In genomic region chr2:285990-286389, GRCh38 we compare ENCODE assay signal across 1 cellular context.
TF ChIP-seq lines count a peak whose summit lies in the region.

No MANE protein-coding gene starts in this region.

TF ChIP-seq in HepG2, 621 proteins besides CTCF, POLR2A, EP300 and RAD21:
- no peak for TF ChIP-seq ZNF512B (CRISPR knock-in tag; IDR thresholded peaks at IDR 0.05; ENCODE audit: borderline replicate concordance)
- no peak for TF ChIP-seq AKAP8 (CRISPR knock-in tag; IDR thresholded peaks at IDR 0.05)
- TF ChIP-seq RARA (CRISPR knock-in tag; IDR thresholded peaks at IDR 0.05): no peak
- TF ChIP-seq ZNF841 (CRISPR knock-in tag; IDR thresholded peaks at IDR 0.05; ENCODE audit: borderline replicate concordance): no peak
- TF ChIP-seq NFIC (IDR thresholded peaks at IDR 0.05; ENCODE audit: low read length): no peak
- no peak for TF ChIP-seq ZNF33B (CRISPR knock-in tag; IDR thresholded peaks at IDR 0.05)
- no peak for TF ChIP-seq ZNF619 (CRISPR knock-in tag; IDR thresholded peaks at IDR 0.05)
- no peak for TF ChIP-seq USF2 (IDR thresholded peaks at IDR 0.05; ENCODE audit: low read depth, low read length)
- no peak for TF ChIP-seq USF2 (CRISPR knock-in tag; IDR thresholded peaks at IDR 0.05; ENCODE audit: borderline replicate concordance)
- TF ChIP-seq ZNF260 (CRISPR knock-in tag; IDR thresholded peaks at IDR 0.05; ENCODE audit: borderline replicate concordance, low read depth): no peak
- no peak for TF ChIP-seq THAP8 (CRISPR knock-in tag; IDR thresholded peaks at IDR 0.05; ENCODE audit: borderline replicate concordance)
- no peak for TF ChIP-seq IRF9 (CRISPR knock-in tag; IDR thresholded peaks at IDR 0.05; ENCODE audit: borderline replicate concordance)
- no peak for TF ChIP-seq ZBTB2 (CRISPR knock-in tag; IDR thresholded peaks at IDR 0.05; ENCODE audit: low read depth)
- no peak for TF ChIP-seq ZNF768 (CRISPR knock-in tag; IDR thresholded peaks at IDR 0.05)
- TF ChIP-seq MEF2D (CRISPR knock-in tag; IDR thresholded peaks at IDR 0.05): no peak
- no peak for TF ChIP-seq DNMT3B (CRISPR knock-in tag; conservative IDR thresholded peaks at IDR 0.05)
- no peak for TF ChIP-seq MTF2 (CRISPR knock-in tag; IDR thresholded peaks at IDR 0.05; ENCODE audit: borderline replicate concordance)
